8 cellular contexts compared by ENCODE assay signal in genomic region chr12:106918746-106919145, GRCh38. TPM values are rescaled to one million over a fixed set of nuclear protein-coding genes. Genes with fewer than 3 reads are reported as not detected.
DNase-seq lines count a peak whose midpoint lies in the region; ATAC-seq and TF ChIP-seq lines count a peak whose summit lies in the region.

No MANE protein-coding gene starts in this region.

- no peak overlapping the region for H3K27ac Mint-ChIP-seq in natural killer cell

- TF ChIP-seq CTCF in GM12864 (IDR thresholded peaks at IDR 0.05; ENCODE audit: low read depth, low read length, missing control alignments) (peak; percentile 52), VCaP (conservative IDR thresholded peaks at IDR 0.05) (peak; percentile 92), right lobe of liver (IDR thresholded peaks at IDR 0.05) (peak in 3 of 4 donors; percentile 31 to 51 (median 48)), natural killer cell (IDR thresholded peaks at IDR 0.05) (no peak)

- no peak for TF ChIP-seq POLR2A in right lobe of liver (IDR thresholded peaks at IDR 0.05)

- ATAC-seq in right lobe of liver (peak in 1 of 4 donors; percentile 55), GM19452 (IDR thresholded peaks at IDR 0.05; ENCODE audit: unreplicated experiment) (no peak), HG03159 (IDR thresholded peaks at IDR 0.05; ENCODE audit: unreplicated experiment) (no peak), natural killer cell (no peak)

- H3K9me3 Mint-ChIP-seq in natural killer cell, result no peaks in the 10 kb centered on the region

- H3K36me3 Mint-ChIP-seq in natural killer cell, result no peaks in the 10 kb centered on the region

- no peak overlapping the region for H3K27ac ChIP-seq in VCaP
- H3K27ac ChIP-seq in right lobe of liver, result no peak overlapping the region

- intact Hi-C loops in right lobe of liver (cut with DNase I) (no loop called here), natural killer cell (cut with micrococcal nuclease) (no loop called here)

- no peaks in the 10 kb centered on the region for H3K36me3 ChIP-seq in right lobe of liver

- H3K4me1 Mint-ChIP-seq in natural killer cell, result peaks cover 19 to 20% of the 10 kb centered on the region in 2 donors

- no peaks in the 10 kb centered on the region for H3K27me3 ChIP-seq in right lobe of liver

- no peaks in the 10 kb centered on the region for H3K9me3 ChIP-seq in right lobe of liver

- no peak overlapping the region for H3K4me3 Mint-ChIP-seq in natural killer cell

- H3K4me3 ChIP-seq in GM12864 (ENCODE audit: low read depth, low read length) (no peak overlapping the region), right lobe of liver (no peak overlapping the region)

- no peaks in the 10 kb centered on the region for H3K4me1 ChIP-seq in right lobe of liver

- WGBS in right lobe of liver (ENCODE audit: insufficient coverage, low coverage, low lambda C conversion rate, missing lambda C conversion rate), result 17% methylated on average over 3 of the region's 3 CpGs

- H3K27me3 Mint-ChIP-seq in natural killer cell (ENCODE audit: low read depth in 2 of 2), result peaks cover 18 to 27% of the 10 kb centered on the region in 2 donors

- DNase-seq in GM12864 (ENCODE audit: low read depth) (no peak), NCI-H1417 (lab: John Stamatoyannopoulos, UW) (peak; percentile 51 to 90 (median 70)), right lobe of liver (no peak), natural killer cell (no peak)
- no peak for DNase-seq in activated CD4-positive, alpha-beta T cell treated with anti-CD3 and anti-CD28 coated beads, Interleukin-2, amount 50 U/mL, for 1 hour

RNA-seq across cellular contexts. Expression of gene TMEM263, which starts 37.0 kb away (rescaled TPM):
- total RNA-seq in right lobe of liver (10 to 100 TPM; 23.9 to 40.9 (median 38.1) TPM), natural killer cell (10 to 100 TPM; 24.1 to 37.5 (median 34.4) TPM)

Comparison
In these comparisons a context has a peak if more than half of its experiments do, and no peak if none do; other contexts are left out.
1. DNase-seq: peak in NCI-H1417 (3 of 3); none in GM12864 (single experiment), right lobe of liver (0 of 3), activated CD4-positive, alpha-beta T cell treated with anti-CD3 and anti-CD28 coated beads, Interleukin-2, amount 50 U/mL, for 1 hour (single experiment) and natural killer cell (single experiment).